29 cellular contexts compared by ENCODE assay signal in genomic region chr3:166526878-166527277, GRCh38.
"Had no signal": no experiment of that assay in that cellular context is flagged by ENCODE, and none has a peak within 500 bp of the region (broad histone marks: within the 10 kb centered on the region; RNA-seq: fewer than 3 reads in every experiment).

No MANE protein-coding gene starts in this region.

- DNase-seq: colonic mucosa; effector CD8-positive, alpha-beta T cell; endodermal cell; foreskin fibroblast; gastrocnemius medialis; heart left ventricle; kidney; natural killer cell; pancreas; stimulated activated CD4-positive, alpha-beta T cell treated with anti-CD3 and anti-CD28 coated beads, Interleukin-12 subunit alpha, Interleukin-12 subunit beta, amount 100 ng/mL, for 4 hours; stimulated activated CD4-positive, alpha-beta T cell treated with anti-CD3 and anti-CD28 coated beads, Interleukin-1b, Interleukin-23, amount 100 ng/mL, for 48 hours; stimulated activated CD4-positive, alpha-beta T cell treated with anti-CD3 and anti-CD28 coated beads, Interleukin-4, amount 100 ng/mL, for 1 hour; stimulated activated CD8-positive, alpha-beta memory T cell treated with anti-CD3 and anti-CD28 coated beads, Interleukin-4, amount 100 ng/mL, for 48 hours; stimulated activated naive CD8-positive, alpha-beta T cell treated with anti-CD3 and anti-CD28 coated beads, Interleukin-15, Interleukin-2, amounts not matched to agents 100 U/mL and 50 U/mL, for 24 hours; substantia nigra; testis; tibial artery had no signal

- H3K9me3 ChIP-seq: colonic mucosa, gastrocnemius medialis, pancreas, testis had no signal

- H3K79me2 ChIP-seq: hepatocyte had no signal

- H3K27me3 Mint-ChIP-seq: dendritic cell treated with granulocyte-macrophage colony-stimulating factor and Interleukin-4, amounts not matched to agents 40 ng/mL and 50 ng/mL, for 4 days; memory B cell; type B pancreatic cell had no signal

- H3K27ac Mint-ChIP-seq: dendritic cell treated with granulocyte-macrophage colony-stimulating factor and Interleukin-4, amounts not matched to agents 40 ng/mL and 50 ng/mL, for 4 days; endodermal cell; memory B cell; natural killer cell; type B pancreatic cell had no signal

- H2AFZ ChIP-seq: hepatocyte had no signal

- H3K4me1 Mint-ChIP-seq: memory B cell, natural killer cell, neural crest cell had no signal

- H3K4me3 ChIP-seq: colonic mucosa, gastrocnemius medialis, heart left ventricle, hepatocyte, lung, pancreas, smooth muscle cell, testis, tibial artery had no signal

- ATAC-seq: esophagus mucosa; gastrocnemius medialis; heart left ventricle; left lobe of liver; natural killer cell; pancreas; sciatic nerve; stimulated activated naive CD8-positive, alpha-beta T cell treated with anti-CD3 and anti-CD28 coated beads, Interleukin-15, Interleukin-2, amounts not matched to agents 100 U/mL and 50 U/mL, for 24 hours had no signal

- H3K27ac ChIP-seq: colonic mucosa, epithelial cell of prostate, gastrocnemius medialis, heart left ventricle, hepatocyte, neutrophil, pancreas, testis, tibial artery had no signal

- H3K36me3 ChIP-seq: colonic mucosa, gastrocnemius medialis, heart left ventricle, neutrophil, pancreas, tibial artery had no signal

- H3K4me2 ChIP-seq: hepatocyte, smooth muscle cell had no signal

- H3K4me3 Mint-ChIP-seq: dendritic cell treated with granulocyte-macrophage colony-stimulating factor and Interleukin-4, amounts not matched to agents 40 ng/mL and 50 ng/mL, for 4 days; endodermal cell; memory B cell; natural killer cell; neural crest cell; type B pancreatic cell had no signal

- H3K27me3 ChIP-seq: colonic mucosa, gastrocnemius medialis, heart left ventricle, hepatocyte, neutrophil, pancreas, testis, tibial artery had no signal

- H3K36me3 Mint-ChIP-seq: memory B cell, natural killer cell, type B pancreatic cell had no signal

- H3K9me3 Mint-ChIP-seq: type B pancreatic cell had no signal

- H3K4me1 ChIP-seq: colonic mucosa, gastrocnemius medialis, heart left ventricle, pancreas, testis, tibial artery had no signal
